Comparison of ENCODE assay signal across 6 cellular contexts in the genomic region with DNA sequence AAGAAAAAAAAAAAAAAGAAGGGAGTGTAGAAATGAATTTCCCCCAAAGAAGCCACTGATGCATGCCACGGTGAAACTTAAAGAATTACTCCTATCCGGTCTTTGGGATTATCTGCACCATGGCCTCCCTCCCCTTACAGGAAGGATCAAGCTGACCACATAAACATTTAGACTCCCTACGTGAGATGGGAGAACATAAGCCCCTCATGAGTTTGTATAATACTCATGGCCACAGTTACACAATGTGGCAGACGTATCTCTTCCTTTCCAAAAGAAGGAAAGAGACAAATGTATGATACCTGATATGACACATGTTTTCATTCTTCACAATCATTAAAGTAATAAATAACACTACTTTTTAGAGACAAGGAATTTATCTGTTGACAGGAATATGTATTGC.
"Had no signal": no experiment of that assay in that cellular context is flagged by ENCODE, and none has a peak within 500 bp of the region (broad histone marks: within the 10 kb centered on the region; RNA-seq: fewer than 3 reads in every experiment).

No MANE protein-coding gene starts in this region.

- H3K9me3 Mint-ChIP-seq: GM23338, H9, IgD-negative memory B cell had no signal

- H3K27me3 Mint-ChIP-seq: IgD-negative memory B cell had no signal

- DNase-seq: H9, HCEC 1CT, KBM-7 had no signal

- H3K4me1 Mint-ChIP-seq: GM23338, IgD-negative memory B cell had no signal

- ATAC-seq: GM23338, HepG2 had no signal

- H3K4me3 Mint-ChIP-seq: GM23338, H9, IgD-negative memory B cell had no signal

- H3K27ac Mint-ChIP-seq: GM23338, H9, IgD-negative memory B cell had no signal
